In the genomic region with DNA sequence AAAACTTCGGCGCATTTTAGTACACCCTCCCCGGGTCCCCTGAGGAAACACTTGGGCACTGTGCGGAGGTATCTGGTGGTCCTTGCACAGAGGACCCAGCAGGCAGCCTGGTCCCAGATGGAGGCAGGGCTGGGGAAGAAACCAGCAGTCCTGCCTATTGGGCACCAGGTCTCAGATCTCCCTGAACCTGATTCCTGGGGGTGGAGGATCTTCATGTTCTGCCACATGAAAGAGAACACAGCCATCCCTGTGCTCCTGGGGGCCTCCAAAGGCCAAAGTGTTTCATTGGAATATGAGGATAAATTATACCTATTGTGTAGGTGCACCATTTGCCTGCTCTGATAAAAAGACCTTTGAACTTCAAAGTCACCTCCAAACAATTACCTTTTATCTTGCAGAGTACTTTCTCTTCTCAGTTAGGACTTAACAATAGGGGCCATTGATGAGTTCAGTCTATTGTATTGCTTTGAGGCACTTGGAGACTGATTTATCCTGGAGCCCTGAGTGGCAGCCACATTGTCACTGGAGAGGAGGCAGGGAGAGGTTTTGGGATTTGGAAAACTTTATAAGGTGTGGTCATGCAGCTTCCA, we compare ENCODE assay signal across 1 cellular context.
TF ChIP-seq lines count a peak whose summit lies in the region.

No MANE protein-coding gene starts in this region.

TF ChIP-seq in K562, 482 proteins besides CTCF, POLR2A, EP300 and RAD21:
- TF ChIP-seq MCM3 (IDR thresholded peaks at IDR 0.05) = no peak
- TF ChIP-seq, protein P1, sequence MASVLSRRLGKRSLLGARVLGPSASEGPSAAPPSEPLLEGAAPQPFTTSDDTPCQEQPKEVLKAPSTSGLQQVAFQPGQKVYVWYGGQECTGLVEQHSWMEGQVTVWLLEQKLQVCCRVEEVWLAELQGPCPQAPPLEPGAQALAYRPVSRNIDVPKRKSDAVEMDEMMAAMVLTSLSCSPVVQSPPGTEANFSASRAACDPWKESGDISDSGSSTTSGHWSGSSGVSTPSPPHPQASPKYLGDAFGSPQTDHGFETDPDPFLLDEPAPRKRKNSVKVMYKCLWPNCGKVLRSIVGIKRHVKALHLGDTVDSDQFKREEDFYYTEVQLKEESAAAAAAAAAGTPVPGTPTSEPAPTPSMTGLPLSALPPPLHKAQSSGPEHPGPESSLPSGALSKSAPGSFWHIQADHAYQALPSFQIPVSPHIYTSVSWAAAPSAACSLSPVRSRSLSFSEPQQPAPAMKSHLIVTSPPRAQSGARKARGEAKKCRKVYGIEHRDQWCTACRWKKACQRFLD (CRISPR knock-in tag; IDR thresholded peaks at IDR 0.05) = no peak
- no peak for TF ChIP-seq ARID1B (IDR thresholded peaks at IDR 0.05)
- no peak for TF ChIP-seq FUS (optimal IDR thresholded peaks at IDR 0.05; ENCODE audit: low read depth, low read length)
- TF ChIP-seq MLLT1 (IDR thresholded peaks at IDR 0.05) = no peak
TF ChIP-seq in K562: peak in this region for 0.
